Comparison of ENCODE assay signal across 1 cellular context in genomic region chr2:128437181-128437520, GRCh38.
TF ChIP-seq lines count a peak whose summit lies in the region.

No MANE protein-coding gene starts in this region.

TF ChIP-seq in IMR-90, 13 proteins besides CTCF, POLR2A, EP300 and RAD21 (continued from another document):
- TF ChIP-seq ELK1 (IDR thresholded peaks at IDR 0.05; ENCODE audit: borderline replicate concordance, low read depth, low read length) (no peak), SMC3 (IDR thresholded peaks at IDR 0.05; ENCODE audit: low read depth, low read length) (no peak), FOS (IDR thresholded peaks at IDR 0.05; ENCODE audit: low read depth, low read length) (no peak), RFX5 (IDR thresholded peaks at IDR 0.05; ENCODE audit: low read depth, low read length) (no peak), MAFK (IDR thresholded peaks at IDR 0.05; ENCODE audit: low read depth, low read length) (no peak), CHD1 (IDR thresholded peaks at IDR 0.05; ENCODE audit: low read depth, low read length) (no peak), USF2 (IDR thresholded peaks at IDR 0.05; ENCODE audit: low read depth, low read length) (no peak), MXI1 (IDR thresholded peaks at IDR 0.05; ENCODE audit: borderline replicate concordance, low read depth, low read length) (no peak)
